Comparison of ENCODE assay signal across 8 cellular contexts in the genomic region with DNA sequence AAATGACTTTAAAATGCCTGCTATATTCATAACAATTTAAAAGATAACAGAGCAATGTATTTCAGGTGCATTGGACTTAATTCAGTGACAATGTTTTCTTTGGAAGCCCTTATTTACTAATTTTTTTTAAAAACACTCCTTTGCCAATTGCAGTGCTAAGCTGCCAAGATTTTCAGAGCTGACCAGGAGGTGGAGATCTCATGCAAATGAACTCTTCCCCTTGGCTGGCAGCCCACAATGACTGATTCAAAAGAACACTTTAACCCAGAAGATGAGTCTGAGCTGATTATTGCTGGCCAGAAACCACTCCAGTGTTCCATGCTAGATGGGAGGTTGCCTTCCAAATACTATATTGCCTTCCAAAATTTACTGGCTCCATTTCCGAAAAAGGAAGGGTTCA.
A peak's percentile ranks its signal among the peaks of the same experiment; 100 is the strongest.
DNase-seq lines count a peak whose midpoint lies in the region; FAIRE-seq and TF ChIP-seq lines count a peak whose summit lies in the region.

No MANE protein-coding gene starts in this region.

- TF ChIP-seq CTCF in choroid plexus epithelial cell (conservative IDR thresholded peaks at IDR 0.05; ENCODE audit: low read depth, low read length) (no peak), suprapubic skin (IDR thresholded peaks at IDR 0.05) (no peak)

- H3K36me3 ChIP-seq in suprapubic skin, result no peaks in the 10 kb centered on the region

- no peak for TF ChIP-seq EP300 in suprapubic skin (IDR thresholded peaks at IDR 0.05)

- no peaks in the 10 kb centered on the region for H3K9me3 ChIP-seq in suprapubic skin

- no peaks in the 10 kb centered on the region for H3K27me3 ChIP-seq in suprapubic skin

- peaks cover 5% of the 10 kb centered on the region for H3K4me1 ChIP-seq in suprapubic skin

- FAIRE-seq in GM12891 (lab: Jason Lieb, UNC), result no peak

- H3K4me3 ChIP-seq in choroid plexus epithelial cell (ENCODE audit: low read depth, low read length), result no peak overlapping the region
- no peak overlapping the region for H3K4me3 ChIP-seq in suprapubic skin

- WGBS in suprapubic skin, result 34% methylated on average over 1 of the region's 1 CpG

- DNase-seq in ELF-1 (ENCODE audit: low read depth, low spot score) (peak; percentile 5), NCI-H446 treated with DMSO at 0.1 percent for 48 hours (lab: John Stamatoyannopoulos, UW) (peak; percentile 94), choroid plexus epithelial cell (ENCODE audit: low read depth) (peak; percentile 61), middle frontal gyrus (ENCODE audit: extremely low spot score, low spot score) (peak; percentile 76), KG1 (lab: John Stamatoyannopoulos, UW) (no peak), GM12891 (ENCODE audit: insufficient read length, low spot score) (no peak), suprapubic skin (ENCODE audit: low spot score in 2 of 2) (no peak)
- DNase-seq in stimulated activated CD4-positive, alpha-beta T cell treated with anti-CD3 and anti-CD28 coated beads, Interleukin-1b, Interleukin-23, amount 100 ng/mL, for 48 hours, result no peak

- TF ChIP-seq POLR2A in GM12891 (IDR thresholded peaks at IDR 0.05; ENCODE audit: low read depth, low read length) (no peak), suprapubic skin (IDR thresholded peaks at IDR 0.05) (no peak)

- H3K27ac ChIP-seq in suprapubic skin, result no peak overlapping the region

TF ChIP-seq in GM12891, 5 proteins besides CTCF, POLR2A, EP300 and RAD21:
- TF ChIP-seq TAF1 (IDR thresholded peaks at IDR 0.05; ENCODE audit: low read depth, low read length), result no peak
TF ChIP-seq in GM12891: peak in this region for 0.

Comparison
In these comparisons a context has a peak if more than half of its experiments do, and no peak if none do; other contexts are left out.
1. DNase-seq: peak in ELF-1 (single experiment), NCI-H446 treated with DMSO at 0.1 percent for 48 hours (single experiment), choroid plexus epithelial cell (single experiment) and middle frontal gyrus (single experiment); none in KG1 (single experiment), GM12891 (single experiment), suprapubic skin (0 of 2) and stimulated activated CD4-positive, alpha-beta T cell treated with anti-CD3 and anti-CD28 coated beads, Interleukin-1b, Interleukin-23, amount 100 ng/mL, for 48 hours (single experiment).